ENCODE assay signal across 2 cellular contexts in the genomic region with DNA sequence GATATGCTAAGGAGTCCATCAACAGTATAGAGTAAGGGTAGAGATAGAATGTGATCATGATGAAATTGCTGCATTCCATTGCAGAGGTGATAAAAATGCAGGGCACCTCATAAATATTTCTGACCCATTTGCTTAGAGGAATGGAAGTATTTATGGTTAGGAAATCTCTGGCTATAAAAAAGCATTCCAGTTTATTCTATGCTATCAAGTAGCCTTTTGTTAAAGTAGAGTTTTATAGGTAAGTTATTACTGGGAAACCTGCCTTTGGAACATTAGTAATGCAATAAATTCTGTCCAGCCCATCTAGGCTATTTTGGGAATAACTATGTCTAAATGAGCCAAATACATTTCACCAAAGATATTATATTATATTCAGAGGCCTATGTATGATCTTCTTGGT.
TF ChIP-seq lines count a peak whose summit lies in the region.

No MANE protein-coding gene starts in this region.

TF ChIP-seq in GM23338, 12 proteins besides CTCF, POLR2A, EP300 and RAD21:
- TF ChIP-seq POLR2AphosphoS5 (IDR thresholded peaks at IDR 0.05; ENCODE audit: low read depth) (no peak), CREB1 (CRISPR knock-in tag; IDR thresholded peaks at IDR 0.05; ENCODE audit: low read depth) (no peak), EZH2phosphoT487 (IDR thresholded peaks at IDR 0.05; ENCODE audit: unreplicated experiment) (no peak), JUNB (IDR thresholded peaks at IDR 0.05; ENCODE audit: unreplicated experiment) (no peak), EZH2 (IDR thresholded peaks at IDR 0.05; ENCODE audit: low read depth, unreplicated experiment) (no peak)
- TF ChIP-seq, protein P1, sequence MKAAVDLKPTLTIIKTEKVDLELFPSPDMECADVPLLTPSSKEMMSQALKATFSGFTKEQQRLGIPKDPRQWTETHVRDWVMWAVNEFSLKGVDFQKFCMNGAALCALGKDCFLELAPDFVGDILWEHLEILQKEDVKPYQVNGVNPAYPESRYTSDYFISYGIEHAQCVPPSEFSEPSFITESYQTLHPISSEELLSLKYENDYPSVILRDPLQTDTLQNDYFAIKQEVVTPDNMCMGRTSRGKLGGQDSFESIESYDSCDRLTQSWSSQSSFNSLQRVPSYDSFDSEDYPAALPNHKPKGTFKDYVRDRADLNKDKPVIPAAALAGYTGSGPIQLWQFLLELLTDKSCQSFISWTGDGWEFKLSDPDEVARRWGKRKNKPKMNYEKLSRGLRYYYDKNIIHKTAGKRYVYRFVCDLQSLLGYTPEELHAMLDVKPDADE (IDR thresholded peaks at IDR 0.05), result no peak
- TF ChIP-seq, protein P2, sequence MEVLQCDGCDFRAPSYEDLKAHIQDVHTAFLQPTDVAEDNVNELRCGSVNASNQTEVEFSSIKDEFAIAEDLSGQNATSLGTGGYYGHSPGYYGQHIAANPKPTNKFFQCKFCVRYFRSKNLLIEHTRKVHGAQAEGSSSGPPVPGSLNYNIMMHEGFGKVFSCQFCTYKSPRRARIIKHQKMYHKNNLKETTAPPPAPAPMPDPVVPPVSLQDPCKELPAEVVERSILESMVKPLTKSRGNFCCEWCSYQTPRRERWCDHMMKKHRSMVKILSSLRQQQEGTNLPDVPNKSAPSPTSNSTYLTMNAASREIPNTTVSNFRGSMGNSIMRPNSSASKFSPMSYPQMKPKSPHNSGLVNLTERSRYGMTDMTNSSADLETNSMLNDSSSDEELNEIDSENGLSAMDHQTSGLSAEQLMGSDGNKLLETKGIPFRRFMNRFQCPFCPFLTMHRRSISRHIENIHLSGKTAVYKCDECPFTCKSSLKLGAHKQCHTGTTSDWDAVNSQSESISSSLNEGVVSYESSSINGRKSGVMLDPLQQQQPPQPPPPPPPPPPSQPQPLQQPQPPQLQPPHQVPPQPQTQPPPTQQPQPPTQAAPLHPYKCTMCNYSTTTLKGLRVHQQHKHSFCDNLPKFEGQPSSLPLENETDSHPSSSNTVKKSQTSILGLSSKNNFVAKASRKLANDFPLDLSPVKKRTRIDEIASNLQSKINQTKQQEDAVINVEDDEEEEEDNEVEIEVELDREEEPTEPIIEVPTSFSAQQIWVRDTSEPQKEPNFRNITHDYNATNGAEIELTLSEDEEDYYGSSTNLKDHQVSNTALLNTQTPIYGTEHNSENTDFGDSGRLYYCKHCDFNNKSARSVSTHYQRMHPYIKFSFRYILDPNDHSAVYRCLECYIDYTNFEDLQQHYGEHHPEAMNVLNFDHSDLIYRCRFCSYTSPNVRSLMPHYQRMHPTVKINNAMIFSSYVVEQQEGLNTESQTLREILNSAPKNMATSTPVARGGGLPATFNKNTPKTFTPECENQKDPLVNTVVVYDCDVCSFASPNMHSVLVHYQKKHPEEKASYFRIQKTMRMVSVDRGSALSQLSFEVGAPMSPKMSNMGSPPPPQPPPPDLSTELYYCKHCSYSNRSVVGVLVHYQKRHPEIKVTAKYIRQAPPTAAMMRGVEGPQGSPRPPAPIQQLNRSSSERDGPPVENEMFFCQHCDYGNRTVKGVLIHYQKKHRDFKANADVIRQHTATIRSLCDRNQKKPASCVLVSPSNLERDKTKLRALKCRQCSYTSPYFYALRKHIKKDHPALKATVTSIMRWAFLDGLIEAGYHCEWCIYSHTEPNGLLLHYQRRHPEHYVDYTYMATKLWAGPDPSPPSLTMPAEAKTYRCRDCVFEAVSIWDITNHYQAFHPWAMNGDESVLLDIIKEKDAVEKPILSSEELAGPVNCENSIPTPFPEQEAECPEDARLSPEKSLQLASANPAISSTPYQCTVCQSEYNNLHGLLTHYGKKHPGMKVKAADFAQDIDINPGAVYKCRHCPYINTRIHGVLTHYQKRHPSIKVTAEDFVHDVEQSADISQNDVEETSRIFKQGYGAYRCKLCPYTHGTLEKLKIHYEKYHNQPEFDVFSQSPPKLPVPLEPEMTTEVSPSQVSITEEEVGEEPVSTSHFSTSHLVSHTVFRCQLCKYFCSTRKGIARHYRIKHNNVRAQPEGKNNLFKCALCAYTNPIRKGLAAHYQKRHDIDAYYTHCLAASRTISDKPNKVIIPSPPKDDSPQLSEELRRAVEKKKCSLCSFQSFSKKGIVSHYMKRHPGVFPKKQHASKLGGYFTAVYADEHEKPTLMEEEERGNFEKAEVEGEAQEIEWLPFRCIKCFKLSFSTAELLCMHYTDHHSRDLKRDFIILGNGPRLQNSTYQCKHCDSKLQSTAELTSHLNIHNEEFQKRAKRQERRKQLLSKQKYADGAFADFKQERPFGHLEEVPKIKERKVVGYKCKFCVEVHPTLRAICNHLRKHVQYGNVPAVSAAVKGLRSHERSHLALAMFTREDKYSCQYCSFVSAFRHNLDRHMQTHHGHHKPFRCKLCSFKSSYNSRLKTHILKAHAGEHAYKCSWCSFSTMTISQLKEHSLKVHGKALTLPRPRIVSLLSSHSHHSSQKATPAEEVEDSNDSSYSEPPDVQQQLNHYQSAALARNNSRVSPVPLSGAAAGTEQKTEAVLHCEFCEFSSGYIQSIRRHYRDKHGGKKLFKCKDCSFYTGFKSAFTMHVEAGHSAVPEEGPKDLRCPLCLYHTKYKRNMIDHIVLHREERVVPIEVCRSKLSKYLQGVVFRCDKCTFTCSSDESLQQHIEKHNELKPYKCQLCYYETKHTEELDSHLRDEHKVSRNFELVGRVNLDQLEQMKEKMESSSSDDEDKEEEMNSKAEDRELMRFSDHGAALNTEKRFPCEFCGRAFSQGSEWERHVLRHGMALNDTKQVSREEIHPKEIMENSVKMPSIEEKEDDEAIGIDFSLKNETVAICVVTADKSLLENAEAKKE (CRISPR knock-in tag; IDR thresholded peaks at IDR 0.05), result no peak
- TF ChIP-seq, protein P3, sequence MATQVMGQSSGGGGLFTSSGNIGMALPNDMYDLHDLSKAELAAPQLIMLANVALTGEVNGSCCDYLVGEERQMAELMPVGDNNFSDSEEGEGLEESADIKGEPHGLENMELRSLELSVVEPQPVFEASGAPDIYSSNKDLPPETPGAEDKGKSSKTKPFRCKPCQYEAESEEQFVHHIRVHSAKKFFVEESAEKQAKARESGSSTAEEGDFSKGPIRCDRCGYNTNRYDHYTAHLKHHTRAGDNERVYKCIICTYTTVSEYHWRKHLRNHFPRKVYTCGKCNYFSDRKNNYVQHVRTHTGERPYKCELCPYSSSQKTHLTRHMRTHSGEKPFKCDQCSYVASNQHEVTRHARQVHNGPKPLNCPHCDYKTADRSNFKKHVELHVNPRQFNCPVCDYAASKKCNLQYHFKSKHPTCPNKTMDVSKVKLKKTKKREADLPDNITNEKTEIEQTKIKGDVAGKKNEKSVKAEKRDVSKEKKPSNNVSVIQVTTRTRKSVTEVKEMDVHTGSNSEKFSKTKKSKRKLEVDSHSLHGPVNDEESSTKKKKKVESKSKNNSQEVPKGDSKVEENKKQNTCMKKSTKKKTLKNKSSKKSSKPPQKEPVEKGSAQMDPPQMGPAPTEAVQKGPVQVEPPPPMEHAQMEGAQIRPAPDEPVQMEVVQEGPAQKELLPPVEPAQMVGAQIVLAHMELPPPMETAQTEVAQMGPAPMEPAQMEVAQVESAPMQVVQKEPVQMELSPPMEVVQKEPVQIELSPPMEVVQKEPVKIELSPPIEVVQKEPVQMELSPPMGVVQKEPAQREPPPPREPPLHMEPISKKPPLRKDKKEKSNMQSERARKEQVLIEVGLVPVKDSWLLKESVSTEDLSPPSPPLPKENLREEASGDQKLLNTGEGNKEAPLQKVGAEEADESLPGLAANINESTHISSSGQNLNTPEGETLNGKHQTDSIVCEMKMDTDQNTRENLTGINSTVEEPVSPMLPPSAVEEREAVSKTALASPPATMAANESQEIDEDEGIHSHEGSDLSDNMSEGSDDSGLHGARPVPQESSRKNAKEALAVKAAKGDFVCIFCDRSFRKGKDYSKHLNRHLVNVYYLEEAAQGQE (IDR thresholded peaks at IDR 0.05; ENCODE audit: unreplicated experiment), result no peak

TF ChIP-seq in GM12891, 5 proteins besides CTCF, POLR2A, EP300 and RAD21:
- TF ChIP-seq SPI1 (IDR thresholded peaks at IDR 0.05; ENCODE audit: low read depth, low read length) (no peak), TAF1 (IDR thresholded peaks at IDR 0.05; ENCODE audit: low read depth, low read length) (no peak), POLR2AphosphoS5 (IDR thresholded peaks at IDR 0.05; ENCODE audit: low read depth, low read length) (no peak), PAX5 (IDR thresholded peaks at IDR 0.05; ENCODE audit: insufficient read depth, low read length, severe bottlenecking) (no peak), POU2F2 (IDR thresholded peaks at IDR 0.05; ENCODE audit: low read depth, low read length) (no peak)
TF ChIP-seq in GM12891: peak in this region for 0.
